ENCODE assay signal across 23 cellular contexts in the genomic region with DNA sequence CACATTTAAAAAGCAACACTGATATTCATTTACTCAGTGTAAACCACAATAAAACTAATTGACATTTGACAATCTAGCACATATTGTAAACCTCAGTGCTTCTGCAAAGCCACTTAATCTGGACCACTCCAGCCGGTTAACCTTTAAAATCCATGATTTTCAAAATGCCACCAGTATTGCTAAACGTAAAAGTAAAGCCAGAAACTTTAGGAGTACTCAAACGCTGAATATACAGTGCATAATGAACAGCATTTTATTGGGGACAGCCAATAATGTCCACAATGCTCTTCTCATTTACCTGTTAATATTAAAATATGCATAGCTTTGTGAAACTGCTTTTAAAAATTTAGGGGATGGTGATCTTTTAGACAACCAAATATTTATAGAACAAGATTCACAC. TPM values are rescaled to one million over a fixed set of nuclear protein-coding genes. Genes with fewer than 3 reads are reported as not detected.
DNase-seq lines count a peak whose midpoint lies in the region; ATAC-seq and TF ChIP-seq lines count a peak whose summit lies in the region.
"Had no signal": no experiment of that assay in that cellular context is flagged by ENCODE, and none has a peak within 500 bp of the region (broad histone marks: within the 10 kb centered on the region; RNA-seq: fewer than 3 reads in every experiment).

No MANE protein-coding gene starts in this region.

- H3K36me3 ChIP-seq in HUES48 (ENCODE audit: control insufficient read depth, insufficient read depth, low read length), result peaks cover 79% of the 10 kb centered on the region

- H3K27ac Mint-ChIP-seq in activated CD4-positive, alpha-beta memory T cell treated with anti-CD3 and anti-CD28 coated beads for 36 hours, result peak overlapping the region; percentile 81
- no peak overlapping the region for H3K27ac Mint-ChIP-seq in activated CD4-positive, alpha-beta memory T cell treated with anti-CD3 and anti-CD28 coated beads, Interleukin-2, amount 10 ng/mL, durations not matched to agents 7 days and 5 days
- H3K27ac Mint-ChIP-seq in activated naive CD8-positive, alpha-beta T cell, result peak overlapping the region; percentile 88
- peak overlapping the region; percentile 100 for H3K27ac Mint-ChIP-seq in natural killer cell

- no peaks in the 10 kb centered on the region for H3K9me3 Mint-ChIP-seq in activated CD4-positive, alpha-beta memory T cell treated with anti-CD3 and anti-CD28 coated beads for 36 hours
- no peaks in the 10 kb centered on the region for H3K9me3 Mint-ChIP-seq in activated CD4-positive, alpha-beta memory T cell treated with anti-CD3 and anti-CD28 coated beads, Interleukin-2, amount 10 ng/mL, durations not matched to agents 7 days and 5 days
- no peaks in the 10 kb centered on the region for H3K9me3 Mint-ChIP-seq in activated naive CD8-positive, alpha-beta T cell (ENCODE audit: low read depth)
- H3K9me3 Mint-ChIP-seq in natural killer cell, result no peaks in the 10 kb centered on the region

- H3K9me3 ChIP-seq in HUES48 (ENCODE audit: control insufficient read depth, insufficient read depth, low read length), result no peaks in the 10 kb centered on the region
- H3K9me3 ChIP-seq: BLaER1 treated with 17β-estradiol and CSF1 and Interleukin-3, amounts not matched to agents 10 nM and 100 nM had no signal

- no peaks in the 10 kb centered on the region for H3K27me3 ChIP-seq in HUES48 (ENCODE audit: control insufficient read depth, insufficient read depth, low read length)
- H3K27me3 ChIP-seq: BLaER1 treated with 17β-estradiol and CSF1 and Interleukin-3, amounts not matched to agents 10 nM and 100 nM had no signal

- DNase-seq in activated CD4-positive, alpha-beta memory T cell treated with anti-CD3 and anti-CD28 coated beads for 36 hours, result no peak
- DNase-seq in activated CD4-positive, alpha-beta memory T cell treated with anti-CD3 and anti-CD28 coated beads, Interleukin-2, amount 10 ng/mL, durations not matched to agents 7 days and 5 days, result no peak
- no peak for DNase-seq in natural killer cell
- DNase-seq in stimulated activated CD4-positive, alpha-beta T cell treated with anti-CD3 and anti-CD28 coated beads, Interleukin-1b, Interleukin-23, amount 100 ng/mL, for 48 hours, result no peak
- DNase-seq: activated CD4-positive, alpha-beta T cell treated with anti-CD3 and anti-CD28 coated beads, Interleukin-2, amount 50 U/mL, for 4 hours; amniotic stem cell; dermis blood vessel endothelial cell; DMS 273 treated with DMSO at 0.1 percent for 48 hours; GDM1; MV-4-11; NCI-H187 treated with DMSO at 0.1 percent for 48 hours; NCI-H226; NCI-H774; right cardiac atrium; SHP77; stimulated activated CD8-positive, alpha-beta memory T cell treated with anti-CD3 and anti-CD28 coated beads, Interleukin-4, amount 100 ng/mL, for 48 hours; T-helper 2 cell had no signal

- peaks cover 91% of the 10 kb centered on the region for H3K4me1 Mint-ChIP-seq in activated CD4-positive, alpha-beta memory T cell treated with anti-CD3 and anti-CD28 coated beads for 36 hours (ENCODE audit: low read depth)
- peaks cover 91% of the 10 kb centered on the region for H3K4me1 Mint-ChIP-seq in activated CD4-positive, alpha-beta memory T cell treated with anti-CD3 and anti-CD28 coated beads, Interleukin-2, amount 10 ng/mL, durations not matched to agents 7 days and 5 days
- peaks cover 92% of the 10 kb centered on the region for H3K4me1 Mint-ChIP-seq in activated naive CD8-positive, alpha-beta T cell (ENCODE audit: low read depth)
- H3K4me1 Mint-ChIP-seq in natural killer cell, result peaks cover 92 to 93% of the 10 kb centered on the region in 2 donors

- H3K9ac ChIP-seq in HUES48 (ENCODE audit: low read depth, low read length), result no peak overlapping the region
- H3K9ac ChIP-seq: BLaER1 treated with 17β-estradiol and CSF1 and Interleukin-3, amounts not matched to agents 10 nM and 100 nM had no signal

- H3K36me3 Mint-ChIP-seq in activated CD4-positive, alpha-beta memory T cell treated with anti-CD3 and anti-CD28 coated beads for 36 hours, result peaks cover 84% of the 10 kb centered on the region
- H3K36me3 Mint-ChIP-seq in activated CD4-positive, alpha-beta memory T cell treated with anti-CD3 and anti-CD28 coated beads, Interleukin-2, amount 10 ng/mL, durations not matched to agents 7 days and 5 days (ENCODE audit: low read depth), result peaks cover 93% of the 10 kb centered on the region
- peaks cover 41% of the 10 kb centered on the region for H3K36me3 Mint-ChIP-seq in activated naive CD8-positive, alpha-beta T cell
- peaks cover 40% of the 10 kb centered on the region for H3K36me3 Mint-ChIP-seq in natural killer cell

- POLR2A ChIA-PET in activated CD4-positive, alpha-beta memory T cell treated with anti-CD3 and anti-CD28 coated beads for 36 hours (lab: Charles Lee), result interaction anchor here (0.9 to 4.0 kb wide), 7 partner anchors 9 to 104 kb away, joined by 3 to 142 read pairs (median 12); partner anchors contain the start of genes CBX3, HNRNPA2B1 and NFE2L3
- POLR2A ChIA-PET in activated CD4-positive, alpha-beta memory T cell treated with anti-CD3 and anti-CD28 coated beads, Interleukin-2, amount 10 ng/mL, durations not matched to agents 7 days and 5 days (lab: Charles Lee), result interaction anchor here (0.7 to 5.9 kb wide), 16 partner anchors 9 to 295 kb away, joined by 3 to 217 read pairs (median 10); partner anchors contain the start of genes CBX3, HNRNPA2B1 and NFE2L3

- intact Hi-C loops in activated CD4-positive, alpha-beta memory T cell treated with anti-CD3 and anti-CD28 coated beads for 36 hours (cut with micrococcal nuclease), result no loop called here
- intact Hi-C loops in natural killer cell (cut with micrococcal nuclease), result loop anchor here (1.0 kb wide), 1 partner anchor 8 kb away; no protein-coding TSS in a partner anchor

- H3K27me3 Mint-ChIP-seq in activated CD4-positive, alpha-beta memory T cell treated with anti-CD3 and anti-CD28 coated beads for 36 hours, result no peaks in the 10 kb centered on the region
- no peaks in the 10 kb centered on the region for H3K27me3 Mint-ChIP-seq in activated CD4-positive, alpha-beta memory T cell treated with anti-CD3 and anti-CD28 coated beads, Interleukin-2, amount 10 ng/mL, durations not matched to agents 7 days and 5 days
- no peaks in the 10 kb centered on the region for H3K27me3 Mint-ChIP-seq in activated naive CD8-positive, alpha-beta T cell
- no peaks in the 10 kb centered on the region for H3K27me3 Mint-ChIP-seq in natural killer cell (ENCODE audit: low read depth in 2 of 2)

- no peak for TF ChIP-seq CTCF in natural killer cell (IDR thresholded peaks at IDR 0.05)

- H3K4me3 ChIP-seq in HUES48 (ENCODE audit: low read depth, low read length), result no peak overlapping the region
- H3K4me3 ChIP-seq: BLaER1 treated with 17β-estradiol and CSF1 and Interleukin-3, amounts not matched to agents 10 nM and 100 nM had no signal

- ATAC-seq in natural killer cell (no peak), GM18861 (IDR thresholded peaks at IDR 0.05; ENCODE audit: unreplicated experiment) (no peak), HG02678 (IDR thresholded peaks at IDR 0.05; ENCODE audit: unreplicated experiment) (no peak)
- ATAC-seq: right cardiac atrium had no signal

- H3K27ac ChIP-seq in HUES48 (ENCODE audit: low read depth, low read length), result peak overlapping the region; percentile 80
- H3K27ac ChIP-seq: BLaER1 treated with 17β-estradiol and CSF1 and Interleukin-3, amounts not matched to agents 10 nM and 100 nM; VCaP had no signal

- CTCF ChIA-PET in activated CD4-positive, alpha-beta memory T cell treated with anti-CD3 and anti-CD28 coated beads for 36 hours (lab: Charles Lee), result interaction anchor here (1.1 to 3.5 kb wide), 7 partner anchors 7 to 297 kb away, joined by 3 to 22 read pairs (median 9); no protein-coding TSS in a partner anchor
- CTCF ChIA-PET in activated CD4-positive, alpha-beta memory T cell treated with anti-CD3 and anti-CD28 coated beads, Interleukin-2, amount 10 ng/mL, durations not matched to agents 7 days and 5 days (lab: Charles Lee), result interaction anchor here (1.0 to 3.3 kb wide), 4 partner anchors 8 to 111 kb away, joined by 3 to 16 read pairs (median 10); no protein-coding TSS in a partner anchor

- no peaks in the 10 kb centered on the region for H3K4me1 ChIP-seq in HUES48 (ENCODE audit: control insufficient read depth, insufficient read depth, low read length)

- H3K4me3 Mint-ChIP-seq in activated CD4-positive, alpha-beta memory T cell treated with anti-CD3 and anti-CD28 coated beads for 36 hours, result no peak overlapping the region
- H3K4me3 Mint-ChIP-seq in activated CD4-positive, alpha-beta memory T cell treated with anti-CD3 and anti-CD28 coated beads, Interleukin-2, amount 10 ng/mL, durations not matched to agents 7 days and 5 days, result no peak overlapping the region
- H3K4me3 Mint-ChIP-seq in activated naive CD8-positive, alpha-beta T cell, result peak overlapping the region; percentile 31
- H3K4me3 Mint-ChIP-seq in natural killer cell, result peak overlapping the region; percentile 7

RNA-seq across cellular contexts. Expression of gene HNRNPA2B1, which starts 10.8 kb away (rescaled TPM):
- 100 to 1,000 TPM; 906 to 929 TPM for total RNA-seq in activated CD4-positive, alpha-beta memory T cell treated with anti-CD3 and anti-CD28 coated beads for 36 hours
- 100 to 1,000 TPM; 696 to 705 TPM for total RNA-seq in activated CD4-positive, alpha-beta memory T cell treated with anti-CD3 and anti-CD28 coated beads, Interleukin-2, amount 10 ng/mL, durations not matched to agents 7 days and 5 days
- 100 to 1,000 TPM; 473 to 627 (median 585) TPM for total RNA-seq in natural killer cell

RNA-seq across cellular contexts. Expression of gene CBX3, which starts 11.8 kb away (rescaled TPM):
- 100 to 1,000 TPM; 278 to 281 TPM for total RNA-seq in activated CD4-positive, alpha-beta memory T cell treated with anti-CD3 and anti-CD28 coated beads for 36 hours
- total RNA-seq in activated CD4-positive, alpha-beta memory T cell treated with anti-CD3 and anti-CD28 coated beads, Interleukin-2, amount 10 ng/mL, durations not matched to agents 7 days and 5 days, result 100 to 1,000 TPM; 214 to 215 TPM
- total RNA-seq in natural killer cell, result 100 to 1,000 TPM; 103 to 126 (median 109) TPM

RNA-seq across cellular contexts. Expression of gene NFE2L3, which starts 37.7 kb away (rescaled TPM):
- 10 to 100 TPM; 27.3 to 30.3 TPM for total RNA-seq in activated CD4-positive, alpha-beta memory T cell treated with anti-CD3 and anti-CD28 coated beads for 36 hours
- total RNA-seq in activated CD4-positive, alpha-beta memory T cell treated with anti-CD3 and anti-CD28 coated beads, Interleukin-2, amount 10 ng/mL, durations not matched to agents 7 days and 5 days, result 10 to 100 TPM; 21.5 to 24.0 TPM
- 1 to 10 TPM in 1 of 3 donors, under 1 TPM in 2; 0.68 to 2.0 (median 1.00) TPM for total RNA-seq in natural killer cell

Comparison
In these comparisons a context has a peak if more than half of its experiments do, and no peak if none do; other contexts are left out.
1. H3K4me3 Mint-ChIP-seq: peak in activated naive CD8-positive, alpha-beta T cell (single experiment) and natural killer cell (single experiment); none in activated CD4-positive, alpha-beta memory T cell treated with anti-CD3 and anti-CD28 coated beads for 36 hours (single experiment) and activated CD4-positive, alpha-beta memory T cell treated with anti-CD3 and anti-CD28 coated beads, Interleukin-2, amount 10 ng/mL, durations not matched to agents 7 days and 5 days (single experiment).
2. RNA of gene NFE2L3, which starts 37.7 kb away (total RNA-seq): 27.3 to 30.3 TPM in activated CD4-positive, alpha-beta memory T cell treated with anti-CD3 and anti-CD28 coated beads for 36 hours and 21.5 to 24.0 TPM in activated CD4-positive, alpha-beta memory T cell treated with anti-CD3 and anti-CD28 coated beads, Interleukin-2, amount 10 ng/mL, durations not matched to agents 7 days and 5 days; 0.68 to 2.0 TPM in natural killer cell; every median in the first group is over 4 times any median in the second.